In genomic region chr14:74956280-74957072, GRCh38 we compare ENCODE assay signal across 1 cellular context.
TF ChIP-seq lines count a peak whose summit lies in the region.

No MANE protein-coding gene starts in this region.

TF ChIP-seq in H1, 55 proteins besides CTCF, POLR2A, EP300 and RAD21:
- no peak for TF ChIP-seq EGR1 (IDR thresholded peaks at IDR 0.05; ENCODE audit: borderline replicate concordance, low read depth, low read length)
- TF ChIP-seq TEAD4 (IDR thresholded peaks at IDR 0.05; ENCODE audit: low read depth, low read length), result peak; percentile 46; the same call in 1 of the 2 replicates
- TF ChIP-seq YY1 (IDR thresholded peaks at IDR 0.05; ENCODE audit: low read depth, low read length), result no peak
- TF ChIP-seq SIRT6 (IDR thresholded peaks at IDR 0.05; ENCODE audit: low read length), result no peak
TF ChIP-seq in H1: peak in this region for 1.
